Comparison of ENCODE assay signal across 8 cellular contexts in genomic region chr13:97109841-97110492, GRCh38.
DNase-seq lines count a peak whose midpoint lies in the region; ATAC-seq and TF ChIP-seq lines count a peak whose summit lies in the region.

No MANE protein-coding gene starts in this region.

- H3K27ac ChIP-seq in KMS-11 = no peak overlapping the region

- no peak overlapping the region for H3K9ac ChIP-seq in KMS-11

- DNase-seq in DMS79 (lab: John Stamatoyannopoulos, UW) (peak; percentile 47), RKO (ENCODE audit: low spot score) (peak; percentile 85), fibroblast of peridontal ligament (ENCODE audit: extremely low read depth) (peak; percentile 72), nephron progenitor cell (peak; percentile 92)
- peak; percentile 66 to 70 for DNase-seq in activated T-helper 1 cell treated with anti-CD3 and anti-CD28 coated beads, Interleukin-2, amount 50 U/mL, for 16 hours (ENCODE audit: low read depth in 1 of 2, low spot score in 1 of 2)
- peak; percentile 86 for DNase-seq in stimulated activated naive CD8-positive, alpha-beta T cell treated with anti-CD3 and anti-CD28 coated beads, Interleukin-15, Interleukin-2, amounts not matched to agents 100 U/mL and 50 U/mL, for 24 hours

- H4K20me1 ChIP-seq in KMS-11 (ENCODE audit: insufficient read depth) = no peaks in the 10 kb centered on the region

- H3K27me3 Mint-ChIP-seq in nephron progenitor cell (ENCODE audit: low read depth, poor library complexity) = peaks cover 8% of the 10 kb centered on the region

- H3K4me3 ChIP-seq in KMS-11 (IDR thresholded peaks at IDR 0.05; ENCODE audit: insufficient read depth, low read depth, low read length) = no peak overlapping the region

- peak; percentile 32; the same call in 1 of the 2 replicates for TF ChIP-seq CTCF in KMS-11 (conservative IDR thresholded peaks at IDR 0.05; ENCODE audit: low read depth, low read length)
- TF ChIP-seq CTCF in nephron progenitor cell (IDR thresholded peaks at IDR 0.05) = peak; percentile 97

- H2AFZ ChIP-seq in KMS-11 (ENCODE audit: low read depth) = no peak overlapping the region

- H3K4me3 Mint-ChIP-seq in nephron progenitor cell = peak overlapping the region; percentile 66

- no peaks in the 10 kb centered on the region for H3K36me3 Mint-ChIP-seq in nephron progenitor cell (ENCODE audit: low read depth)

- no peaks in the 10 kb centered on the region for H3K9me3 Mint-ChIP-seq in nephron progenitor cell

- no peaks in the 10 kb centered on the region for H3K27me3 ChIP-seq in KMS-11 (ENCODE audit: insufficient read depth, low read depth)

- peaks cover 53% of the 10 kb centered on the region for H3K4me1 Mint-ChIP-seq in nephron progenitor cell

- no peaks in the 10 kb centered on the region for H3K4me1 ChIP-seq in KMS-11 (ENCODE audit: low read depth, poor library complexity, severe bottlenecking)

- H3K27ac Mint-ChIP-seq in nephron progenitor cell = no peak overlapping the region

- no peak overlapping the region for H3K4me2 ChIP-seq in KMS-11

- no peaks in the 10 kb centered on the region for H3K79me2 ChIP-seq in KMS-11 (ENCODE audit: insufficient read depth, low read depth)

- no peaks in the 10 kb centered on the region for H3K36me3 ChIP-seq in KMS-11 (ENCODE audit: insufficient read depth)

- ATAC-seq in GM21786 (IDR thresholded peaks at IDR 0.05; ENCODE audit: unreplicated experiment) = peak; percentile 95
- ATAC-seq in stimulated activated naive CD8-positive, alpha-beta T cell treated with anti-CD3 and anti-CD28 coated beads, Interleukin-15, Interleukin-2, amounts not matched to agents 100 U/mL and 50 U/mL, for 24 hours = peak; percentile 95
